ENCODE assay signal across 8 cellular contexts in the genomic region with DNA sequence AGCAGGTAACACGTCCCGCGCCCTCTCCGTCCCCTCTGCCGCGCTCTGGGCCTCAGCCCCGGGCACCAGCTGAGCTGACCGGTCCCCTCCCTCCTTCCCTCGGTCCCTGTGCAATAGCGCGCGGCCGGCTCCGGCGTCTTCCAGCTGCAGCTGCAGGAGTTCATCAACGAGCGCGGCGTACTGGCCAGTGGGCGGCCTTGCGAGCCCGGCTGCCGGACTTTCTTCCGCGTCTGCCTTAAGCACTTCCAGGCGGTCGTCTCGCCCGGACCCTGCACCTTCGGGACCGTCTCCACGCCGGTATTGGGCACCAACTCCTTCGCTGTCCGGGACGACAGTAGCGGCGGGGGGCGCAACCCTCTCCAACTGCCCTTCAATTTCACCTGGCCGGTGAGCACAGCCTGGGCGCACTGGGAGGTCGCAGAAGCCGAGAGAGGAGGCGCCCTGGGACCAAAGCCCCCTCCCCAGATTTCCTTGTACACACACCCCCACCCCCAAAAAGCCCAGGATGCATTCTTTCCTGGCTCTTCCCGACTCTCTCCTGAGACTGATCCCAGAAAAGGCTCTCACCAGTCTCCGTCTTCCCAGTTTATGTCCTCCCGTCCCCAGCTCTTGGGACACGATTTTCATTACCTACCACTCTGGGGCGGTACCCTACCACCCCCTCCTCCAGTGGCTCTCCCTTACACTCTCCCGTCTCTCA. TPM values are rescaled to one million over a fixed set of nuclear protein-coding genes. Genes with fewer than 3 reads are reported as not detected.
DNase-seq lines count a peak whose midpoint lies in the region; ATAC-seq, FAIRE-seq and TF ChIP-seq lines count a peak whose summit lies in the region.

No MANE protein-coding gene starts in this region.

- H3K27ac ChIP-seq in left lung (peak overlapping the region; percentile 70 to 73), tibial artery (no peak overlapping the region)

- intact Hi-C loops in left lung (cut with DNase I) (no loop called here), tibial artery (cut with DNase I; ENCODE audit: low total_unique reads) (no loop called here)

- TF ChIP-seq CTCF in bronchial epithelial cell (IDR thresholded peaks at IDR 0.05; ENCODE audit: insufficient read depth, low read length, severe bottlenecking) (no peak), left lung (IDR thresholded peaks at IDR 0.05) (no peak), tibial artery (IDR thresholded peaks at IDR 0.05) (no peak)

- in situ Hi-C loops in G401 (cut with HindIII; ENCODE audit: low sequenced_read_pairs) = no loop called here

- H3K4me1 ChIP-seq in left lung = peaks cover 36 to 91% of the 10 kb centered on the region in 2 donors
- peaks cover 0 to 58% (median 54%) of the 10 kb centered on the region in 4 donors for H3K4me1 ChIP-seq in tibial artery

- H3K36me3 ChIP-seq in bronchial epithelial cell (ENCODE audit: control insufficient read depth, insufficient read depth, low read length) (no peaks in the 10 kb centered on the region), left lung (peaks cover 0 to 1% of the 10 kb centered on the region in 2 donors), tibial artery (no peaks in the 10 kb centered on the region)

- peaks cover 42% of the 10 kb centered on the region for H3K27me3 ChIP-seq in bronchial epithelial cell (ENCODE audit: control insufficient read depth, insufficient read depth, low read length)
- H3K27me3 ChIP-seq in left lung = peaks cover 46 to 80% of the 10 kb centered on the region in 2 donors
- H3K27me3 ChIP-seq in tibial artery = peaks cover 0 to 73% of the 10 kb centered on the region in 2 donors

- peak; percentile 39 for ATAC-seq in left lung

- H3K9me3 ChIP-seq in left lung (no peaks in the 10 kb centered on the region), tibial artery (no peaks in the 10 kb centered on the region)

- H3K4me3 ChIP-seq in bronchial epithelial cell (ENCODE audit: low read depth, low read length) (peak overlapping the region; percentile 38), left lung (peak overlapping the region; percentile 48 to 55), tibial artery (peak overlapping the region; percentile 50 to 66)

- peak; percentile 56 for DNase-seq in Daoy (ENCODE audit: low read depth)
- peak; percentile 13 for DNase-seq in NCI-H1105 treated with DMSO at 0.1 percent for 48 hours (lab: John Stamatoyannopoulos, UW)
- DNase-seq in bronchial epithelial cell (ENCODE audit: low read depth) = no peak
- peak; percentile 64 to 90 for DNase-seq in left lung
- DNase-seq in tibial artery = peak in 1 of 2 donors; percentile 43
- DNase-seq in G401 (ENCODE audit: low spot score) = no peak
- DNase-seq in iPS-NIHi7 (ENCODE audit: extremely low spot score) = no peak
- no peak for DNase-seq in NCI-H446 treated with DMSO at 0.1 percent for 48 hours (lab: John Stamatoyannopoulos, UW)

- FAIRE-seq in bronchial epithelial cell (lab: Jason Lieb, UNC) = no peak

RNA-seq across cellular contexts. Expression of a gene that starts 0.7 kb away (rescaled TPM):
- not detected in 2 replicates for total RNA-seq in Daoy (2014; rRNA removed; shearing (Covaris generic))
- total RNA-seq in bronchial epithelial cell (0.13 TPM in 1 of 2 replicates, not detected in the other), left lung (10 to 100 TPM; 10.4 to 18.1 TPM)
- 0.20 and 0.62 TPM in 2 replicates for total RNA-seq in G401 (2014; rRNA removed; shearing (Covaris generic))

RNA-seq across cellular contexts. Expression of a gene that starts 23.4 kb away (rescaled TPM):
- total RNA-seq in Daoy (2014; rRNA removed; shearing (Covaris generic)) = 4.4 and 4.9 TPM in 2 replicates
- 24.7 and 59.8 TPM in 2 replicates for total RNA-seq in bronchial epithelial cell
- 1 to 10 TPM; 3.5 to 5.8 TPM for total RNA-seq in left lung
- total RNA-seq in G401 (2014; rRNA removed; shearing (Covaris generic)) = 12.4 and 12.9 TPM in 2 replicates

RNA-seq across cellular contexts. Expression of a gene that starts 35.6 kb away (rescaled TPM):
- 23.3 and 27.9 TPM in 2 replicates for total RNA-seq in Daoy (2014; rRNA removed; shearing (Covaris generic))
- 26.3 and 30.6 TPM in 2 replicates for total RNA-seq in bronchial epithelial cell
- total RNA-seq in left lung = 10 to 100 TPM; 26.3 to 29.0 TPM
- total RNA-seq in G401 (2014; rRNA removed; shearing (Covaris generic)) = 51.4 and 57.3 TPM in 2 replicates

RNA-seq across cellular contexts. Expression of a gene that starts 55.8 kb away (rescaled TPM):
- 0.15 and 0.23 TPM in 2 replicates for total RNA-seq in Daoy (2014; rRNA removed; shearing (Covaris generic))
- total RNA-seq in bronchial epithelial cell (7.1 and 38.7 TPM in 2 replicates), left lung (1 to 10 TPM in 1 of 2 donors, under 1 TPM in 1; 0.55 to 1.5 TPM)
- total RNA-seq in G401 (2014; rRNA removed; shearing (Covaris generic)) = 0.24 and 1.7 TPM in 2 replicates

Comparison
In these comparisons a context has a peak if more than half of its experiments do, and no peak if none do; other contexts are left out.
1. DNase-seq: peak in Daoy (single experiment), NCI-H1105 treated with DMSO at 0.1 percent for 48 hours (single experiment) and left lung (2 of 2); none in bronchial epithelial cell (single experiment), G401 (single experiment), iPS-NIHi7 (single experiment) and NCI-H446 treated with DMSO at 0.1 percent for 48 hours (single experiment).
2. H3K27ac ChIP-seq: peak in left lung (2 of 2); none in tibial artery (0 of 2).
3. Peak in every context shown above with its lines, with median percentiles within 50 percentile points of each other: H3K4me3 ChIP-seq.